Comparison of ENCODE assay signal across 2 cellular contexts in the genomic region with DNA sequence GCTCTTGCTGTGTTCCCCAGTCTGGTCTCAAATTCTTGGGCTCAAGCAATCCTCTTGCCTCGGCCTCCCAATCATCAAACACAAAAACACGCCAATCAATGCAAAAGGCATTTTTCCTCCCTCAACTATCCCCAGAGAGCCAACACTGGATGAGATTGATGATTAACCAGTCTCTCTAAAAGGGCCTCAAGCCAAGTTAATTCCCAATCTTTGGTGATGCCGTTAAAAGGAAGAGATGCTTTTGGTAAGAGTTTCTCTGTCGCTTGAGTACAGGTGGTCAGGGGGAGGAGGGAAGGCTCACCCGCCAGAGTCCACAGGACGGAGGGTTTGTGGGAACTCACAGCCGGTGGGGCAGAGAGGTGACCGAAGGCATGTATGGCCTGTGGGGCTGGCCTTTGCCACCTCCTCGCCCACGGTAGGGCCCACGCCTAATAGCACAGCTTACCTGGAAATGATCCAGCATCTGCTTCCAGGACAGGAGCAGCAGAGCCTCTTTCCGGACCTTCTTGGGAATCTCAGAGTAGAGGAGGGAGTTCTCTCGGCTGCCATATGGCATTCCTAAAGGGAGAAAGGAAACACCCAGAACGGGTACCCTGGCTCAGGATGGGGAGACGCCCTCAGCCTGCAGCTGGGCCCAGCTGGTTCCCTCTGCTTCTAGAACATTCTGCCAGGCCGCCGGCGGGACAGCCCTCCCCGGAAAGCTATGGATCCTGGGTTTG.
TF ChIP-seq lines count a peak whose summit lies in the region.

No MANE protein-coding gene starts in this region.

TF ChIP-seq in IMR-90, 13 proteins besides CTCF, POLR2A, EP300 and RAD21:
- TF ChIP-seq NFE2L2 (IDR thresholded peaks at IDR 0.05; ENCODE audit: low read depth, low read length) = no peak
- TF ChIP-seq RFX5 (IDR thresholded peaks at IDR 0.05; ENCODE audit: low read depth, low read length) = no peak
- TF ChIP-seq CHD1 (IDR thresholded peaks at IDR 0.05; ENCODE audit: low read depth, low read length) = no peak
- TF ChIP-seq ELK1 (IDR thresholded peaks at IDR 0.05; ENCODE audit: borderline replicate concordance, low read depth, low read length) = no peak
- TF ChIP-seq RCOR1 (IDR thresholded peaks at IDR 0.05; ENCODE audit: insufficient replicate concordance, low read length) = no peak

TF ChIP-seq in HepG2, 621 proteins besides CTCF, POLR2A, EP300 and RAD21 (continues in another document):
- TF ChIP-seq ZBTB3 (CRISPR knock-in tag; IDR thresholded peaks at IDR 0.05; ENCODE audit: borderline replicate concordance, low read depth) = no peak
- no peak for TF ChIP-seq RFX1 (IDR thresholded peaks at IDR 0.05)
- TF ChIP-seq ZZZ3 (CRISPR knock-in tag; IDR thresholded peaks at IDR 0.05; ENCODE audit: borderline replicate concordance) = no peak
- peak; percentile 59; the same call in 1 of the 2 replicates for TF ChIP-seq DMAP1 (CRISPR knock-in tag; IDR thresholded peaks at IDR 0.05)
- TF ChIP-seq RARA (CRISPR knock-in tag; IDR thresholded peaks at IDR 0.05) = 0 out of 2 replicates have a peak, but pooled peaks have one; percentile 42
- TF ChIP-seq ETV6 (CRISPR knock-in tag; conservative IDR thresholded peaks at IDR 0.05) = 0 out of 2 replicates have a peak, but pooled peaks have one; percentile 56
- peak; percentile 64; the same call in 1 of the 2 replicates for TF ChIP-seq ZNF598 (CRISPR knock-in tag; IDR thresholded peaks at IDR 0.05; ENCODE audit: borderline replicate concordance)
- TF ChIP-seq MAFK (conservative IDR thresholded peaks at IDR 0.05 in 1 of 2, IDR thresholded peaks at IDR 0.05 in 1 of 2; ENCODE audit: low read length in 2 of 2) = no peak
- peak; percentile 53; the same call in 1 of the 2 replicates for TF ChIP-seq ZBTB20 (CRISPR knock-in tag; IDR thresholded peaks at IDR 0.05; ENCODE audit: borderline replicate concordance, low read depth)
- TF ChIP-seq FUBP1 (CRISPR knock-in tag; IDR thresholded peaks at IDR 0.05; ENCODE audit: borderline replicate concordance) = peak; percentile 69; the same call in 1 of the 2 replicates
- peak; percentile 57; the same call in 1 of the 2 replicates for TF ChIP-seq ZNF350 (CRISPR knock-in tag; IDR thresholded peaks at IDR 0.05; ENCODE audit: borderline replicate concordance, low read depth)
- no peak for TF ChIP-seq JDP2 (CRISPR knock-in tag; IDR thresholded peaks at IDR 0.05; ENCODE audit: borderline replicate concordance)
- TF ChIP-seq, protein P1, sequence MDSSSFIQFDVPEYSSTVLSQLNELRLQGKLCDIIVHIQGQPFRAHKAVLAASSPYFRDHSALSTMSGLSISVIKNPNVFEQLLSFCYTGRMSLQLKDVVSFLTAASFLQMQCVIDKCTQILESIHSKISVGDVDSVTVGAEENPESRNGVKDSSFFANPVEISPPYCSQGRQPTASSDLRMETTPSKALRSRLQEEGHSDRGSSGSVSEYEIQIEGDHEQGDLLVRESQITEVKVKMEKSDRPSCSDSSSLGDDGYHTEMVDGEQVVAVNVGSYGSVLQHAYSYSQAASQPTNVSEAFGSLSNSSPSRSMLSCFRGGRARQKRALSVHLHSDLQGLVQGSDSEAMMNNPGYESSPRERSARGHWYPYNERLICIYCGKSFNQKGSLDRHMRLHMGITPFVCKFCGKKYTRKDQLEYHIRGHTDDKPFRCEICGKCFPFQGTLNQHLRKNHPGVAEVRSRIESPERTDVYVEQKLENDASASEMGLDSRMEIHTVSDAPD (CRISPR knock-in tag; IDR thresholded peaks at IDR 0.05) = 0 out of 2 replicates have a peak, but pooled peaks have one; percentile 71
- TF ChIP-seq, protein P2, sequence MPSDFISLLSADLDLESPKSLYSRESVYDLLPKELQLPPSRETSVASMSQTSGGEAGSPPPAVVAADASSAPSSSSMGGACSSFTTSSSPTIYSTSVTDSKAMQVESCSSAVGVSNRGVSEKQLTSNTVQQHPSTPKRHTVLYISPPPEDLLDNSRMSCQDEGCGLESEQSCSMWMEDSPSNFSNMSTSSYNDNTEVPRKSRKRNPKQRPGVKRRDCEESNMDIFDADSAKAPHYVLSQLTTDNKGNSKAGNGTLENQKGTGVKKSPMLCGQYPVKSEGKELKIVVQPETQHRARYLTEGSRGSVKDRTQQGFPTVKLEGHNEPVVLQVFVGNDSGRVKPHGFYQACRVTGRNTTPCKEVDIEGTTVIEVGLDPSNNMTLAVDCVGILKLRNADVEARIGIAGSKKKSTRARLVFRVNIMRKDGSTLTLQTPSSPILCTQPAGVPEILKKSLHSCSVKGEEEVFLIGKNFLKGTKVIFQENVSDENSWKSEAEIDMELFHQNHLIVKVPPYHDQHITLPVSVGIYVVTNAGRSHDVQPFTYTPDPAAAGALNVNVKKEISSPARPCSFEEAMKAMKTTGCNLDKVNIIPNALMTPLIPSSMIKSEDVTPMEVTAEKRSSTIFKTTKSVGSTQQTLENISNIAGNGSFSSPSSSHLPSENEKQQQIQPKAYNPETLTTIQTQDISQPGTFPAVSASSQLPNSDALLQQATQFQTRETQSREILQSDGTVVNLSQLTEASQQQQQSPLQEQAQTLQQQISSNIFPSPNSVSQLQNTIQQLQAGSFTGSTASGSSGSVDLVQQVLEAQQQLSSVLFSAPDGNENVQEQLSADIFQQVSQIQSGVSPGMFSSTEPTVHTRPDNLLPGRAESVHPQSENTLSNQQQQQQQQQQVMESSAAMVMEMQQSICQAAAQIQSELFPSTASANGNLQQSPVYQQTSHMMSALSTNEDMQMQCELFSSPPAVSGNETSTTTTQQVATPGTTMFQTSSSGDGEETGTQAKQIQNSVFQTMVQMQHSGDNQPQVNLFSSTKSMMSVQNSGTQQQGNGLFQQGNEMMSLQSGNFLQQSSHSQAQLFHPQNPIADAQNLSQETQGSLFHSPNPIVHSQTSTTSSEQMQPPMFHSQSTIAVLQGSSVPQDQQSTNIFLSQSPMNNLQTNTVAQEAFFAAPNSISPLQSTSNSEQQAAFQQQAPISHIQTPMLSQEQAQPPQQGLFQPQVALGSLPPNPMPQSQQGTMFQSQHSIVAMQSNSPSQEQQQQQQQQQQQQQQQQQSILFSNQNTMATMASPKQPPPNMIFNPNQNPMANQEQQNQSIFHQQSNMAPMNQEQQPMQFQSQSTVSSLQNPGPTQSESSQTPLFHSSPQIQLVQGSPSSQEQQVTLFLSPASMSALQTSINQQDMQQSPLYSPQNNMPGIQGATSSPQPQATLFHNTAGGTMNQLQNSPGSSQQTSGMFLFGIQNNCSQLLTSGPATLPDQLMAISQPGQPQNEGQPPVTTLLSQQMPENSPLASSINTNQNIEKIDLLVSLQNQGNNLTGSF (CRISPR knock-in tag; IDR thresholded peaks at IDR 0.05) = no peak
- peak; percentile 81 for TF ChIP-seq TBX2 (CRISPR knock-in tag; IDR thresholded peaks at IDR 0.05; ENCODE audit: borderline replicate concordance)
- no peak for TF ChIP-seq ZNF142 (CRISPR knock-in tag; IDR thresholded peaks at IDR 0.05)
- no peak for TF ChIP-seq SMYD3 (CRISPR knock-in tag; IDR thresholded peaks at IDR 0.05)
- no peak for TF ChIP-seq ZNF124 (CRISPR knock-in tag; IDR thresholded peaks at IDR 0.05)
- peak; percentile 74 for TF ChIP-seq MED1 (CRISPR knock-in tag; IDR thresholded peaks at IDR 0.05)
- TF ChIP-seq TAF1 (CRISPR knock-in tag; IDR thresholded peaks at IDR 0.05) = peak; percentile 44; the same call in 1 of the 2 replicates
- TF ChIP-seq POLR2G (IDR thresholded peaks at IDR 0.05; ENCODE audit: low read depth, low read length) = peak; percentile 69; the same call in 1 of the 2 replicates
- TF ChIP-seq ONECUT2 (CRISPR knock-in tag; IDR thresholded peaks at IDR 0.05) = peak; percentile 80
- TF ChIP-seq ZFP36L2 (CRISPR knock-in tag; IDR thresholded peaks at IDR 0.05) = no peak
- peak; percentile 72; the same call in 1 of the 2 replicates for TF ChIP-seq ZNF747 (CRISPR knock-in tag; IDR thresholded peaks at IDR 0.05; ENCODE audit: borderline replicate concordance)
- no peak for TF ChIP-seq ZNF546 (CRISPR knock-in tag; conservative IDR thresholded peaks at IDR 0.05)
- TF ChIP-seq, protein P3, sequence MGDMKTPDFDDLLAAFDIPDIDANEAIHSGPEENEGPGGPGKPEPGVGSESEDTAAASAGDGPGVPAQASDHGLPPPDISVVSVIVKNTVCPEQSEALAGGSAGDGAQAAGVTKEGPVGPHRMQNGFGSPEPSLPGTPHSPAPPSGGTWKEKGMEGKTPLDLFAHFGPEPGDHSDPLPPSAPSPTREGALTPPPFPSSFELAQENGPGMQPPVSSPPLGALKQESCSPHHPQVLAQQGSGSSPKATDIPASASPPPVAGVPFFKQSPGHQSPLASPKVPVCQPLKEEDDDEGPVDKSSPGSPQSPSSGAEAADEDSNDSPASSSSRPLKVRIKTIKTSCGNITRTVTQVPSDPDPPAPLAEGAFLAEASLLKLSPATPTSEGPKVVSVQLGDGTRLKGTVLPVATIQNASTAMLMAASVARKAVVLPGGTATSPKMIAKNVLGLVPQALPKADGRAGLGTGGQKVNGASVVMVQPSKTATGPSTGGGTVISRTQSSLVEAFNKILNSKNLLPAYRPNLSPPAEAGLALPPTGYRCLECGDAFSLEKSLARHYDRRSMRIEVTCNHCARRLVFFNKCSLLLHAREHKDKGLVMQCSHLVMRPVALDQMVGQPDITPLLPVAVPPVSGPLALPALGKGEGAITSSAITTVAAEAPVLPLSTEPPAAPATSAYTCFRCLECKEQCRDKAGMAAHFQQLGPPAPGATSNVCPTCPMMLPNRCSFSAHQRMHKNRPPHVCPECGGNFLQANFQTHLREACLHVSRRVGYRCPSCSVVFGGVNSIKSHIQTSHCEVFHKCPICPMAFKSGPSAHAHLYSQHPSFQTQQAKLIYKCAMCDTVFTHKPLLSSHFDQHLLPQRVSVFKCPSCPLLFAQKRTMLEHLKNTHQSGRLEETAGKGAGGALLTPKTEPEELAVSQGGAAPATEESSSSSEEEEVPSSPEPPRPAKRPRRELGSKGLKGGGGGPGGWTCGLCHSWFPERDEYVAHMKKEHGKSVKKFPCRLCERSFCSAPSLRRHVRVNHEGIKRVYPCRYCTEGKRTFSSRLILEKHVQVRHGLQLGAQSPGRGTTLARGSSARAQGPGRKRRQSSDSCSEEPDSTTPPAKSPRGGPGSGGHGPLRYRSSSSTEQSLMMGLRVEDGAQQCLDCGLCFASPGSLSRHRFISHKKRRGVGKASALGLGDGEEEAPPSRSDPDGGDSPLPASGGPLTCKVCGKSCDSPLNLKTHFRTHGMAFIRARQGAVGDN (CRISPR knock-in tag; IDR thresholded peaks at IDR 0.05) = peak; percentile 96
- TF ChIP-seq HMG20B (CRISPR knock-in tag; conservative IDR thresholded peaks at IDR 0.05) = 0 out of 2 replicates have a peak, but pooled peaks have one; percentile 46
- TF ChIP-seq TEAD3 (CRISPR knock-in tag; optimal IDR thresholded peaks at IDR 0.05; ENCODE audit: borderline replicate concordance) = peak; percentile 44
- TF ChIP-seq ZNF614 (CRISPR knock-in tag; IDR thresholded peaks at IDR 0.05; ENCODE audit: borderline replicate concordance) = peak; percentile 31; the same call in 1 of the 2 replicates
- no peak for TF ChIP-seq PAWR (CRISPR knock-in tag; IDR thresholded peaks at IDR 0.05; ENCODE audit: borderline replicate concordance)
- TF ChIP-seq MED13 (CRISPR knock-in tag; IDR thresholded peaks at IDR 0.05) = no peak
- no peak for TF ChIP-seq ZNF496 (CRISPR knock-in tag; IDR thresholded peaks at IDR 0.05; ENCODE audit: insufficient replicate concordance)
- TF ChIP-seq ZNF333 (CRISPR knock-in tag; IDR thresholded peaks at IDR 0.05; ENCODE audit: borderline replicate concordance) = no peak
- no peak for TF ChIP-seq ZNF224 (CRISPR knock-in tag; IDR thresholded peaks at IDR 0.05)
- TF ChIP-seq GLI4 (CRISPR knock-in tag; IDR thresholded peaks at IDR 0.05; ENCODE audit: borderline replicate concordance) = 0 out of 2 replicates have a peak, but pooled peaks have one; percentile 14
- no peak for TF ChIP-seq SMAD1 (CRISPR knock-in tag; IDR thresholded peaks at IDR 0.05; ENCODE audit: borderline replicate concordance, low read depth)
